Comparison of ENCODE assay signal across 17 cellular contexts in the genomic region with DNA sequence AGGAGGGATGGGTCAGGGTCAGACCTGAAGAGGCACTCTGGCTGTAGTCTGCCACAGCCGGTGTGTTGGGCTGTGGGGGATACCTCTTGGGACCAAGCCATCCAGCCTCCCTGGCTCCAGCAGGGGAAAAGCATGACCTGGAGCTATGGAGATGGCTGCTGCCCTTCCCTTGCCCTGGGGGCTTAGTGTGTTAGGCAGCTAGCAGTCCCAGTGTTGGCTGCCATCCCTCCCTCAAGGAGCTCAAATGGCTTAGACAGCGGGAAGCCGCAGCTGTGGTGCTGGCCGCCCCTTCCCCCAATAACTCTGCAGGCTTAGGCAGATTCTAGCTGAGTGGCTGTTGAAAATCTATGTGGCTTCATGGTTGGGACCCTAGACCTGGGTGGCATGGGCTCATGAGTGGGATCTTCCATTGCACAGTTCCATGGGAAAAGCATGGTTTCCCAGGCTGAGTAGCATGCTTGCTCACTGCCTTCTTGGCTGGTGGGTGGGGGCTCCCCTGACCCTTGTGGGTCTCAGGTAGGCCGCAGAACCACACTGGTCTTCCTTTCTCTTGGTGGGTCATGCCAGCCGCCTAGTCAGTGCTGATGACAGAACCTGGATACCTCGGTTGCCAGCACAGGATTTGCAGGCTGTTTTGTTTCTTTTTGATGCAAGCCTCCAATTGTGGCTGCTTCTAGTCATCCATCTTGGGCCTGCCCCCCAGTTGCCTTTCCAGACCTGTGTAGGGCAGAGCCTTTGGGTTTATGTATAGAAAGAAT.
DNase-seq lines count a peak whose midpoint lies in the region; ATAC-seq lines count a peak whose summit lies in the region.
"Had no signal": no experiment of that assay in that cellular context is flagged by ENCODE, and none has a peak within 500 bp of the region (broad histone marks: within the 10 kb centered on the region; RNA-seq: fewer than 3 reads in every experiment).

No MANE protein-coding gene starts in this region.

- H3K27ac Mint-ChIP-seq in activated T-cell treated with anti-CD3 and anti-CD28 coated beads, Interleukin-2, amount 50 U/mL, for 24 hours, result no peak overlapping the region
- peak overlapping the region; percentile 68 for H3K27ac Mint-ChIP-seq in activated naive CD8-positive, alpha-beta T cell treated with anti-CD3 and anti-CD28 coated beads, Interleukin-2, amount 50 U/mL, for 24 hours
- H3K27ac Mint-ChIP-seq in stimulated activated naive CD8-positive, alpha-beta T cell treated with anti-CD3 and anti-CD28 coated beads, Interleukin-15, amount 100 ng/mL, for 72 hours, result peak overlapping the region in 1 of 2 donors; percentile 35
- H3K27ac Mint-ChIP-seq: CD4-positive, CD25-positive, alpha-beta regulatory T cell had no signal

- peaks cover 31% of the 10 kb centered on the region for H3K4me1 Mint-ChIP-seq in activated T-cell treated with anti-CD3 and anti-CD28 coated beads, Interleukin-2, amount 50 U/mL, for 24 hours (ENCODE audit: low read depth)
- peaks cover 55% of the 10 kb centered on the region for H3K4me1 Mint-ChIP-seq in activated naive CD8-positive, alpha-beta T cell treated with anti-CD3 and anti-CD28 coated beads, Interleukin-2, amount 50 U/mL, for 24 hours
- peaks cover 69% of the 10 kb centered on the region for H3K4me1 Mint-ChIP-seq in stimulated activated naive CD8-positive, alpha-beta T cell treated with anti-CD3 and anti-CD28 coated beads, Interleukin-15, amount 100 ng/mL, for 72 hours

- ATAC-seq in activated naive CD8-positive, alpha-beta T cell treated with anti-CD3 and anti-CD28 coated beads, Interleukin-2, amount 50 U/mL, for 24 hours, result peak; percentile 65
- ATAC-seq in stimulated activated naive CD8-positive, alpha-beta T cell treated with anti-CD3 and anti-CD28 coated beads, Interleukin-15, amount 100 ng/mL, for 72 hours, result peak; percentile 56
- no peak for ATAC-seq in GM21447 (IDR thresholded peaks at IDR 0.05; ENCODE audit: unreplicated experiment)

- H3K27me3 Mint-ChIP-seq in activated T-cell treated with anti-CD3 and anti-CD28 coated beads, Interleukin-2, amount 50 U/mL, for 24 hours, result no peaks in the 10 kb centered on the region
- peaks cover 23% of the 10 kb centered on the region for H3K27me3 Mint-ChIP-seq in activated naive CD8-positive, alpha-beta T cell treated with anti-CD3 and anti-CD28 coated beads, Interleukin-2, amount 50 U/mL, for 24 hours
- peaks cover 16% of the 10 kb centered on the region for H3K27me3 Mint-ChIP-seq in stimulated activated naive CD8-positive, alpha-beta T cell treated with anti-CD3 and anti-CD28 coated beads, Interleukin-15, amount 100 ng/mL, for 72 hours

- H3K36me3 Mint-ChIP-seq in activated T-cell treated with anti-CD3 and anti-CD28 coated beads, Interleukin-2, amount 50 U/mL, for 24 hours (ENCODE audit: low read depth), result no peaks in the 10 kb centered on the region
- H3K36me3 Mint-ChIP-seq in activated naive CD8-positive, alpha-beta T cell treated with anti-CD3 and anti-CD28 coated beads, Interleukin-2, amount 50 U/mL, for 24 hours (ENCODE audit: low read depth), result peaks cover 11% of the 10 kb centered on the region
- H3K36me3 Mint-ChIP-seq: CD4-positive, CD25-positive, alpha-beta regulatory T cell had no signal

- peak; percentile 5 for DNase-seq in activated T-cell treated with anti-CD3 and anti-CD28 coated beads for 48 hours (ENCODE audit: low read depth)
- no peak for DNase-seq in activated T-cell treated with anti-CD3 and anti-CD28 coated beads, Interleukin-2, amount 50 U/mL, for 24 hours
- peak; percentile 7 for DNase-seq in RPMI7951 (ENCODE audit: low read depth)
- peak; percentile 37 for DNase-seq in activated naive CD8-positive, alpha-beta T cell treated with anti-CD3 and anti-CD28 coated beads, Interleukin-2, amount 50 U/mL, for 24 hours
- no peak for DNase-seq in stimulated activated naive CD8-positive, alpha-beta T cell treated with anti-CD3 and anti-CD28 coated beads, Interleukin-15, amount 100 ng/mL, for 72 hours
- no peak for DNase-seq in KBM-7
- DNase-seq: Caco-2; CD4-positive, CD25-positive, alpha-beta regulatory T cell; DMS153; H7; NCI-H1092; NCI-H1694; NCI-H226; NCI-H524 treated with DMSO at 0.1 percent for 48 hours; Peyer's patch; Right ventricle myocardium superior had no signal

- in situ Hi-C loops in KBM-7 (cut with MboI; ENCODE audit: low pct_unique_long_range_greater_than_20kb, low sequenced_read_pairs), result no loop called here

- no peak overlapping the region for H3K4me3 Mint-ChIP-seq in activated T-cell treated with anti-CD3 and anti-CD28 coated beads, Interleukin-2, amount 50 U/mL, for 24 hours
- no peak overlapping the region for H3K4me3 Mint-ChIP-seq in activated naive CD8-positive, alpha-beta T cell treated with anti-CD3 and anti-CD28 coated beads, Interleukin-2, amount 50 U/mL, for 24 hours
- H3K4me3 Mint-ChIP-seq in stimulated activated naive CD8-positive, alpha-beta T cell treated with anti-CD3 and anti-CD28 coated beads, Interleukin-15, amount 100 ng/mL, for 72 hours, result no peak overlapping the region
- H3K4me3 Mint-ChIP-seq: CD4-positive, CD25-positive, alpha-beta regulatory T cell had no signal

- no peaks in the 10 kb centered on the region for H3K9me3 Mint-ChIP-seq in activated T-cell treated with anti-CD3 and anti-CD28 coated beads, Interleukin-2, amount 50 U/mL, for 24 hours
- peaks cover 12% of the 10 kb centered on the region for H3K9me3 Mint-ChIP-seq in activated naive CD8-positive, alpha-beta T cell treated with anti-CD3 and anti-CD28 coated beads, Interleukin-2, amount 50 U/mL, for 24 hours
- H3K9me3 Mint-ChIP-seq in stimulated activated naive CD8-positive, alpha-beta T cell treated with anti-CD3 and anti-CD28 coated beads, Interleukin-15, amount 100 ng/mL, for 72 hours, result peaks cover 15 to 25% of the 10 kb centered on the region in 2 donors

Comparison
In these comparisons a context has a peak if more than half of its experiments do, and no peak if none do; other contexts are left out.
1. DNase-seq: peak in activated T-cell treated with anti-CD3 and anti-CD28 coated beads for 48 hours (single experiment), RPMI7951 (single experiment) and activated naive CD8-positive, alpha-beta T cell treated with anti-CD3 and anti-CD28 coated beads, Interleukin-2, amount 50 U/mL, for 24 hours (single experiment); none in activated T-cell treated with anti-CD3 and anti-CD28 coated beads, Interleukin-2, amount 50 U/mL, for 24 hours (single experiment), stimulated activated naive CD8-positive, alpha-beta T cell treated with anti-CD3 and anti-CD28 coated beads, Interleukin-15, amount 100 ng/mL, for 72 hours (0 of 2) and KBM-7 (single experiment).